ENCODE assay signal across 23 cellular contexts in the genomic region with DNA sequence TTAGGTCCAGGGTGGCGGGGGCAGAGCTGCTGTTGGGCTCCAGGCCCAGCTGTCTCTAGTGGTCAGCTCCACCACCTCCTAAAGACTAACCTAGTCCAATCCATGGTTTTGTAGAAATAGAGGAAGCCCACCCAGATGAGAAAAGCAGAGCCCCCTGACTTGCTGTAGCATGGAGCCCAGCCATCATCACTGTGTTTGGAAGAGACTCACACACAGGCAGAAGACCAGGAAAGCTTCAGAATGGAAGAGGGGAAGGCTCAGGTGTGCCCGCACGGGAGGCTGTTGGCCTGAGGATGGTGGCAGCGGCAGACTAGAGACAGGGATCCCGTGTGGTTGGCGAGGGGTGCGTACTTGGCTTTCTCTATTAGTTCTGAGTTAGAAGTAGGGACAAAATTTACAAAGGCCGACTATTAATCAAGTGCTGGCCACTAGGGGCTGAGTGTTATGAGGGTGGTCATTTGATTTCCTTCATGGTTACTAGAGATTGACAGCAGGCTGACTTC.
"Had no signal": no experiment of that assay in that cellular context is flagged by ENCODE, and none has a peak within 500 bp of the region (broad histone marks: within the 10 kb centered on the region; RNA-seq: fewer than 3 reads in every experiment).

No MANE protein-coding gene starts in this region.

- H3K27ac Mint-ChIP-seq: memory B cell; naive thymus-derived CD8-positive, alpha-beta T cell; nephron; stimulated activated naive CD8-positive, alpha-beta T cell treated with anti-CD3 and anti-CD28 coated beads, Interleukin-15, Interleukin-2, amounts not matched to agents 100 ng/mL and 50 ng/mL, for 24 hours had no signal

- H3K36me3 ChIP-seq: left ventricle myocardium inferior, pancreas, prostate gland, suprapubic skin, thoracic aorta, tibial artery, uterus had no signal

- H3K4me1 ChIP-seq: left ventricle myocardium inferior, pancreas, prostate gland, suprapubic skin, tibial artery, uterus had no signal

- H3K9me3 ChIP-seq: pancreas, prostate gland, suprapubic skin, thoracic aorta, tibial artery, uterus had no signal

- ATAC-seq: naive thymus-derived CD8-positive, alpha-beta T cell; pancreas; right cardiac atrium; sciatic nerve had no signal

- H3K27me3 ChIP-seq: pancreas, uterus had no signal

- H3K36me3 Mint-ChIP-seq: memory B cell had no signal

- H3K9me3 Mint-ChIP-seq: memory B cell had no signal

- H3K4me3 ChIP-seq: left ventricle myocardium inferior, pancreas, prostate gland, skin epidermis, suprapubic skin, thoracic aorta, tibial artery, uterus had no signal

- DNase-seq: left ventricle myocardium inferior; naive thymus-derived CD8-positive, alpha-beta T cell; nucleus accumbens; pancreas; retina; right cardiac atrium; stimulated activated CD4-positive, alpha-beta T cell treated with anti-CD3 and anti-CD28 coated beads, Interleukin-12 subunit alpha, Interleukin-12 subunit beta, amount 100 ng/mL, for 4 hours; stimulated activated CD4-positive, alpha-beta T cell treated with anti-CD3 and anti-CD28 coated beads, Interleukin-15, amount 100 ng/mL, for 24 hours; stimulated activated CD4-positive, alpha-beta T cell treated with anti-CD3 and anti-CD28 coated beads, Interleukin-2, amount 100 ng/mL, for 24 hours; stimulated activated CD4-positive, alpha-beta T cell treated with anti-CD3 and anti-CD28 coated beads, Interleukin-4, amount 100 ng/mL, for 1 hour; stimulated activated naive CD4-positive, alpha-beta T cell; trophoblast cell; uterus had no signal

- H3K4me1 Mint-ChIP-seq: memory B cell; naive thymus-derived CD8-positive, alpha-beta T cell; nephron; neural crest cell had no signal

- H3K4me3 Mint-ChIP-seq: memory B cell; naive thymus-derived CD8-positive, alpha-beta T cell; nephron; neural crest cell; stimulated activated naive CD8-positive, alpha-beta T cell treated with anti-CD3 and anti-CD28 coated beads, Interleukin-15, Interleukin-2, amounts not matched to agents 100 ng/mL and 50 ng/mL, for 24 hours had no signal

- H3K27ac ChIP-seq: left ventricle myocardium inferior, pancreas, prostate gland, skin epidermis, suprapubic skin, thoracic aorta, tibial artery, uterus had no signal
